Comparison of ENCODE assay signal across 24 cellular contexts in the genomic region with DNA sequence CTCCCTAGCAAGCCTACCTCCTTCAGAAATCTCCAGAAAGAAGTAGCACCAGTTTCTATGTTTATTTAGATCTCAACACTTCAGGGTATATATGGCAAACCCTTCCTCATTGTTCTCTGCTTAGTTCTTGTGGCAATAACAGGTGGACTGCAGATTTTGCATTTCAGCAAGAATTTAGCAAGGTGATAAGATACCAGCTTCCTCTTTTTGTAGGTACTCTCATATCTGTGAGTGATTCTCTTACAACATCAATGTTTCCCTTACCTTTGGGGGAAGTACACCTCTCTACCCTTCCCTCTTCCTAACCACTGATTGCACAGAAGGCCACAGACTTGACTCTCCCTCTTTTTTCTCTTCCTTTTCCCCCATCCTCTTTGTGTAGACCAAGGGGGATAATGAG.
DNase-seq lines count a peak whose midpoint lies in the region; ATAC-seq and TF ChIP-seq lines count a peak whose summit lies in the region.
"Had no signal": no experiment of that assay in that cellular context is flagged by ENCODE, and none has a peak within 500 bp of the region (broad histone marks: within the 10 kb centered on the region; RNA-seq: fewer than 3 reads in every experiment).

No MANE protein-coding gene starts in this region.

- no peak overlapping the region for H3K4me3 Mint-ChIP-seq in progenitor cell of endocrine pancreas (ENCODE audit: low read depth)
- no peak overlapping the region for H3K4me3 Mint-ChIP-seq in activated T-helper 1 cell treated with anti-CD3 and anti-CD28 coated beads, Interleukin-12 subunit alpha, Interleukin-12 subunit beta, Interleukin-2, Interleukin-4 antibody, amounts not matched to agents 30 ng/mL and 10 ng/mL and 1 ng/mL, durations not matched to agents 14 hours and 24 hours and 36 hours
- H3K4me3 Mint-ChIP-seq: activated T-cell treated with anti-CD3 and anti-CD28 coated beads, Interleukin-2, amount 50 U/mL, for 4 hours; H9; stimulated activated naive CD8-positive, alpha-beta T cell treated with anti-CD3 and anti-CD28 coated beads, Interleukin-15, Interleukin-2, amounts not matched to agents 100 ng/mL and 50 ng/mL, for 24 hours had no signal

- no peaks in the 10 kb centered on the region for H3K36me3 ChIP-seq in MM.1S (replicated peaks; ENCODE audit: insufficient read depth, low read length)
- H3K36me3 ChIP-seq: thoracic aorta, uterus had no signal

- no peak overlapping the region for H3K4me2 ChIP-seq in MM.1S (ENCODE audit: low read depth, low read length)
- H3K4me2 ChIP-seq: PC-9 had no signal

- H4K20me1 ChIP-seq in MM.1S (ENCODE audit: insufficient read depth, low read length): no peaks in the 10 kb centered on the region

- peaks cover 6% of the 10 kb centered on the region; the same call in 1 of the 2 replicates for H3K4me1 ChIP-seq in MM.1S (ENCODE audit: low read length)
- H3K4me1 ChIP-seq: uterus had no signal

- H3K27ac Mint-ChIP-seq in progenitor cell of endocrine pancreas: peak overlapping the region; percentile 25
- H3K27ac Mint-ChIP-seq in activated T-helper 1 cell treated with anti-CD3 and anti-CD28 coated beads, Interleukin-12 subunit alpha, Interleukin-12 subunit beta, Interleukin-2, Interleukin-4 antibody, amounts not matched to agents 30 ng/mL and 10 ng/mL and 1 ng/mL, durations not matched to agents 14 hours and 24 hours and 36 hours: no peak overlapping the region
- H3K27ac Mint-ChIP-seq: H9; stimulated activated naive CD8-positive, alpha-beta T cell treated with anti-CD3 and anti-CD28 coated beads, Interleukin-15, Interleukin-2, amounts not matched to agents 100 ng/mL and 50 ng/mL, for 24 hours had no signal

- H3K9me3 Mint-ChIP-seq in progenitor cell of endocrine pancreas (ENCODE audit: low read depth): peaks cover 11% of the 10 kb centered on the region
- peaks cover 15% of the 10 kb centered on the region for H3K9me3 Mint-ChIP-seq in activated T-helper 1 cell treated with anti-CD3 and anti-CD28 coated beads, Interleukin-12 subunit alpha, Interleukin-12 subunit beta, Interleukin-2, Interleukin-4 antibody, amounts not matched to agents 30 ng/mL and 10 ng/mL and 1 ng/mL, durations not matched to agents 14 hours and 24 hours and 36 hours
- H3K9me3 Mint-ChIP-seq: activated T-cell treated with anti-CD3 and anti-CD28 coated beads, Interleukin-2, amount 50 U/mL, for 4 hours; H9 had no signal

- DNase-seq in MM.1S: peak; percentile 42
- DNase-seq in progenitor cell of endocrine pancreas (ENCODE audit: low spot score, unreplicated experiment): no peak
- DNase-seq in activated T-helper 1 cell treated with anti-CD3 and anti-CD28 coated beads, Interleukin-12 subunit alpha, Interleukin-12 subunit beta, Interleukin-2, Interleukin-4 antibody, amounts not matched to agents 30 ng/mL and 10 ng/mL and 1 ng/mL, durations not matched to agents 14 hours and 24 hours and 36 hours (ENCODE audit: low spot score): no peak
- no peak for DNase-seq in medulla oblongata (ENCODE audit: extremely low spot score)
- DNase-seq: activated CD4-positive, alpha-beta T cell treated with anti-CD3 and anti-CD28 coated beads for 48 hours; activated naive CD4-positive, alpha-beta T cell treated with Interleukin-2 at 50 U/mL for 16 hours; activated T-cell treated with anti-CD3 and anti-CD28 coated beads, Interleukin-2, amount 50 U/mL, for 4 hours; amniotic stem cell; H9; mesenchymal stem cell; NCI-H1048; NCI-H1694 treated with DMSO at 0.1 percent for 48 hours; NCI-H2171; NCI-H510A treated with DMSO at 0.1 percent for 48 hours; PC-9; SHP77; T-helper 9 cell; uterus had no signal

- peaks cover 24% of the 10 kb centered on the region for H3K4me1 Mint-ChIP-seq in progenitor cell of endocrine pancreas (ENCODE audit: low read depth)
- H3K4me1 Mint-ChIP-seq in activated T-helper 1 cell treated with anti-CD3 and anti-CD28 coated beads, Interleukin-12 subunit alpha, Interleukin-12 subunit beta, Interleukin-2, Interleukin-4 antibody, amounts not matched to agents 30 ng/mL and 10 ng/mL and 1 ng/mL, durations not matched to agents 14 hours and 24 hours and 36 hours (ENCODE audit: low read depth): no peaks in the 10 kb centered on the region
- H3K4me1 Mint-ChIP-seq: H9 had no signal

- no peak overlapping the region for H3K9ac ChIP-seq in MM.1S (ENCODE audit: low read length)

- H3K9me2 ChIP-seq in MM.1S (replicated peaks; ENCODE audit: insufficient read depth, low read length): no peaks in the 10 kb centered on the region

- H3K79me2 ChIP-seq in MM.1S (ENCODE audit: low read length): no peaks in the 10 kb centered on the region

- no peaks in the 10 kb centered on the region for H3K36me3 Mint-ChIP-seq in progenitor cell of endocrine pancreas (ENCODE audit: insufficient read depth)
- no peaks in the 10 kb centered on the region for H3K36me3 Mint-ChIP-seq in activated T-helper 1 cell treated with anti-CD3 and anti-CD28 coated beads, Interleukin-12 subunit alpha, Interleukin-12 subunit beta, Interleukin-2, Interleukin-4 antibody, amounts not matched to agents 30 ng/mL and 10 ng/mL and 1 ng/mL, durations not matched to agents 14 hours and 24 hours and 36 hours (ENCODE audit: low read depth)

- H3K4me3 ChIP-seq in MM.1S (ENCODE audit: low read length): no peak overlapping the region
- H3K4me3 ChIP-seq: PC-9, thoracic aorta, uterus had no signal

- intact Hi-C loops in activated T-helper 1 cell treated with anti-CD3 and anti-CD28 coated beads, Interleukin-12 subunit alpha, Interleukin-12 subunit beta, Interleukin-2, Interleukin-4 antibody, amounts not matched to agents 30 ng/mL and 10 ng/mL and 1 ng/mL, durations not matched to agents 14 hours and 24 hours and 36 hours (cut with micrococcal nuclease): no loop called here

- ATAC-seq in GM18907 (IDR thresholded peaks at IDR 0.05; ENCODE audit: unreplicated experiment) (peak; percentile 76), HG02759 (IDR thresholded peaks at IDR 0.05; ENCODE audit: unreplicated experiment) (peak; percentile 47), GM21526 (IDR thresholded peaks at IDR 0.05; ENCODE audit: low FRiP score, unreplicated experiment) (no peak)
- ATAC-seq: activated T-cell treated with anti-CD3 and anti-CD28 coated beads, Interleukin-2, amount 50 U/mL, for 4 hours had no signal

- no peaks in the 10 kb centered on the region for H3F3A ChIP-seq in MM.1S (ENCODE audit: insufficient read depth, low read length)

- H3K27ac ChIP-seq in MM.1S (ENCODE audit: low read length): peak overlapping the region; percentile 6; the same call in 1 of the 2 replicates
- H3K27ac ChIP-seq: PC-9, thoracic aorta, uterus, VCaP had no signal

- TF ChIP-seq CTCF in MM.1S (IDR thresholded peaks at IDR 0.05; ENCODE audit: low read length): no peak
- TF ChIP-seq CTCF in progenitor cell of endocrine pancreas (IDR thresholded peaks at IDR 0.05; ENCODE audit: unreplicated experiment): no peak

- no peak overlapping the region for H2AFZ ChIP-seq in MM.1S (ENCODE audit: low read length)
- H2AFZ ChIP-seq: PC-9 had no signal

- H3K9me3 ChIP-seq in MM.1S (replicated peaks; ENCODE audit: insufficient read depth, low read length): no peaks in the 10 kb centered on the region
- H3K9me3 ChIP-seq: thoracic aorta, uterus had no signal

- H3K27me3 ChIP-seq in MM.1S (replicated peaks; ENCODE audit: insufficient read depth, low read length): no peaks in the 10 kb centered on the region
- H3K27me3 ChIP-seq: uterus had no signal

- H3K27me3 Mint-ChIP-seq in progenitor cell of endocrine pancreas: no peaks in the 10 kb centered on the region
- no peaks in the 10 kb centered on the region for H3K27me3 Mint-ChIP-seq in activated T-helper 1 cell treated with anti-CD3 and anti-CD28 coated beads, Interleukin-12 subunit alpha, Interleukin-12 subunit beta, Interleukin-2, Interleukin-4 antibody, amounts not matched to agents 30 ng/mL and 10 ng/mL and 1 ng/mL, durations not matched to agents 14 hours and 24 hours and 36 hours (ENCODE audit: insufficient read depth)
- H3K27me3 Mint-ChIP-seq: stimulated activated naive CD8-positive, alpha-beta T cell treated with anti-CD3 and anti-CD28 coated beads, Interleukin-15, Interleukin-2, amounts not matched to agents 100 ng/mL and 50 ng/mL, for 24 hours had no signal
